Comparison of ENCODE assay signal across 1 cellular context in the genomic region with DNA sequence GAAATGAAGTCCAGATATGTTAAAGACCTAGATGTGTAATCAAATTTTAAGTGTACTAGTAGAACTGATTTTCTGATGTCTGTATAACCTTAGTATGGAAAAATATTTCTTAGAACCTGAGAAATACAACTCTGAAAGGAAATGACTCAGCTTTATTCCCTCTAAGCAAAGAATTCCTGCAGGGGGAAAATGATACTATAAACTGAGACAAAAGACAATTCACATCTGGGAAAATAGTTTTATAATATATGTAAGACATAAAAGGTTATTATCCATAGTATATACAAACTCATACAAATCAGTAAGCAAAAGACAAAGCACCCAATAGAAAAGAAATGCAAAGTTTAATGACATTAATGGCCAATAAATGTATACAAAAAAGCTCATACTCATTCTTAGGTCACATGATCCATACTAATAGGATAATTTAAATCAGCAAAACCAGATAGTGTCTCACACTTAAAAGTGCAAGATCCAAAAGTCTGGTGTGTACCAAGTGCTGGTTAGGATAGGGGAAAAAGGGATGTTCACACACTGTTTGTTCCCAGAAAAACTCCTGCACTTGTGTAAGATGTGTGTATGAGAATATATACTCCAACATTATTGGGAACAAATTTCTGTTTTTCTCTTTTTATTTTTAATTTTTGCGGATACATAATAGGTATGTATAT.
A peak's percentile ranks its signal among the peaks of the same experiment; 100 is the strongest.
TF ChIP-seq lines count a peak whose summit lies in the region.

No MANE protein-coding gene starts in this region.

TF ChIP-seq in A549, 52 proteins besides CTCF, POLR2A, EP300 and RAD21 (continued from another document):
- no peak for TF ChIP-seq REST (IDR thresholded peaks at IDR 0.05)
- TF ChIP-seq EHF (CRISPR knock-in tag; IDR thresholded peaks at IDR 0.05): no peak
- TF ChIP-seq CHD4 (IDR thresholded peaks at IDR 0.05; ENCODE audit: borderline replicate concordance): no peak
- TF ChIP-seq CHD2 (IDR thresholded peaks at IDR 0.05; ENCODE audit: low read length, partially characterized antibody): no peak
- no peak for TF ChIP-seq CEBPB (IDR thresholded peaks at IDR 0.05)
- TF ChIP-seq MYC (IDR thresholded peaks at IDR 0.05; ENCODE audit: borderline replicate concordance, low read length): no peak
- TF ChIP-seq, protein P1, sequence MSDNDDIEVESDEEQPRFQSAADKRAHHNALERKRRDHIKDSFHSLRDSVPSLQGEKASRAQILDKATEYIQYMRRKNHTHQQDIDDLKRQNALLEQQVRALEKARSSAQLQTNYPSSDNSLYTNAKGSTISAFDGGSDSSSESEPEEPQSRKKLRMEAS (IDR thresholded peaks at IDR 0.05): no peak
- TF ChIP-seq HOXB13 (CRISPR knock-in tag; IDR thresholded peaks at IDR 0.05; ENCODE audit: low read depth): no peak
- TF ChIP-seq, protein P2, sequence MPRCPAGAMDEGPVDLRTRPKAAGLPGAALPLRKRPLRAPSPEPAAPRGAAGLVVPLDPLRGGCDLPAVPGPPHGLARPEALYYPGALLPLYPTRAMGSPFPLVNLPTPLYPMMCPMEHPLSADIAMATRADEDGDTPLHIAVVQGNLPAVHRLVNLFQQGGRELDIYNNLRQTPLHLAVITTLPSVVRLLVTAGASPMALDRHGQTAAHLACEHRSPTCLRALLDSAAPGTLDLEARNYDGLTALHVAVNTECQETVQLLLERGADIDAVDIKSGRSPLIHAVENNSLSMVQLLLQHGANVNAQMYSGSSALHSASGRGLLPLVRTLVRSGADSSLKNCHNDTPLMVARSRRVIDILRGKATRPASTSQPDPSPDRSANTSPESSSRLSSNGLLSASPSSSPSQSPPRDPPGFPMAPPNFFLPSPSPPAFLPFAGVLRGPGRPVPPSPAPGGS (IDR thresholded peaks at IDR 0.05): no peak
- no peak for TF ChIP-seq HEYL (CRISPR knock-in tag; IDR thresholded peaks at IDR 0.05)
- TF ChIP-seq, protein P3, sequence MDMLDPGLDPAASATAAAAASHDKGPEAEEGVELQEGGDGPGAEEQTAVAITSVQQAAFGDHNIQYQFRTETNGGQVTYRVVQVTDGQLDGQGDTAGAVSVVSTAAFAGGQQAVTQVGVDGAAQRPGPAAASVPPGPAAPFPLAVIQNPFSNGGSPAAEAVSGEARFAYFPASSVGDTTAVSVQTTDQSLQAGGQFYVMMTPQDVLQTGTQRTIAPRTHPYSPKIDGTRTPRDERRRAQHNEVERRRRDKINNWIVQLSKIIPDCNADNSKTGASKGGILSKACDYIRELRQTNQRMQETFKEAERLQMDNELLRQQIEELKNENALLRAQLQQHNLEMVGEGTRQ (IDR thresholded peaks at IDR 0.05): peak; percentile 32
- TF ChIP-seq MAFK (IDR thresholded peaks at IDR 0.05; ENCODE audit: partially characterized antibody): peak; percentile 74
- no peak for TF ChIP-seq ZFP36 (IDR thresholded peaks at IDR 0.05; ENCODE audit: borderline replicate concordance, partially characterized antibody)
- no peak for TF ChIP-seq RFX5 (IDR thresholded peaks at IDR 0.05)
- TF ChIP-seq, protein P4, sequence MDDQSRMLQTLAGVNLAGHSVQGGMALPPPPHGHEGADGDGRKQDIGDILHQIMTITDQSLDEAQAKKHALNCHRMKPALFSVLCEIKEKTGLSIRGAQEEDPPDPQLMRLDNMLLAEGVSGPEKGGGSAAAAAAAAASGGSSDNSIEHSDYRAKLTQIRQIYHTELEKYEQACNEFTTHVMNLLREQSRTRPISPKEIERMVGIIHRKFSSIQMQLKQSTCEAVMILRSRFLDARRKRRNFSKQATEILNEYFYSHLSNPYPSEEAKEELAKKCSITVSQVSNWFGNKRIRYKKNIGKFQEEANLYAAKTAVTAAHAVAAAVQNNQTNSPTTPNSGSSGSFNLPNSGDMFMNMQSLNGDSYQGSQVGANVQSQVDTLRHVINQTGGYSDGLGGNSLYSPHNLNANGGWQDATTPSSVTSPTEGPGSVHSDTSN (IDR thresholded peaks at IDR 0.05): no peak
- TF ChIP-seq KDM5A (IDR thresholded peaks at IDR 0.05): no peak
- TF ChIP-seq SREBF2 (IDR thresholded peaks at IDR 0.05): no peak
- TF ChIP-seq ZC3H11A (IDR thresholded peaks at IDR 0.05): no peak
- TF ChIP-seq HOXA7 (CRISPR knock-in tag; IDR thresholded peaks at IDR 0.05): no peak
- TF ChIP-seq RNF2 (IDR thresholded peaks at IDR 0.05; ENCODE audit: borderline replicate concordance, low read depth): no peak
- TF ChIP-seq NPAS2 (CRISPR knock-in tag; IDR thresholded peaks at IDR 0.05; ENCODE audit: borderline replicate concordance): no peak
- TF ChIP-seq TP53 (CRISPR knock-in tag; IDR thresholded peaks at IDR 0.05): no peak
